Comparison of ENCODE assay signal across 9 cellular contexts in genomic region chr7:117322741-117323584, GRCh38. TPM values are rescaled to one million over a fixed set of nuclear protein-coding genes. Genes with fewer than 3 reads are reported as not detected.
DNase-seq lines count a peak whose midpoint lies in the region; ATAC-seq and TF ChIP-seq lines count a peak whose summit lies in the region.
"Had no signal": no experiment of that assay in that cellular context is flagged by ENCODE, and none has a peak within 500 bp of the region (broad histone marks: within the 10 kb centered on the region; RNA-seq: fewer than 3 reads in every experiment).

TSS of gene WNT2 (minus strand) at chr7:117323058. CDS start at chr7:117322989, 69 bp downstream.

- no peak within 1 kb of the TSS for H3K27ac Mint-ChIP-seq in activated CD4-positive, alpha-beta T cell treated with anti-CD3 and anti-CD28 coated beads for 36 hours

- no peak for TF ChIP-seq EP300 in upper lobe of left lung (IDR thresholded peaks at IDR 0.05)

- WGBS in upper lobe of left lung, 2 donors: 2 to 5% methylated on average over 52 to 60 of the region's 80 CpGs

- TF ChIP-seq CTCF in cardiac fibroblast (IDR thresholded peaks at IDR 0.05; ENCODE audit: low read depth, low read length) (no peak), upper lobe of left lung (IDR thresholded peaks at IDR 0.05) (no peak)

- CTCF ChIA-PET in activated CD4-positive, alpha-beta T cell treated with anti-CD3 and anti-CD28 coated beads for 36 hours (lab: Charles Lee): interaction anchor here (0.6 kb wide), 1 partner anchor 1014 kb away, joined by 3 read pairs; no protein-coding TSS in a partner anchor

- DNase-seq in activated CD4-positive, alpha-beta T cell treated with anti-CD3 and anti-CD28 coated beads for 36 hours: peak; percentile 6
- no peak for DNase-seq in activated CD4-positive, alpha-beta T cell treated with anti-CD3 and anti-CD28 coated beads for 48 hours
- DNase-seq in cardiac fibroblast (ENCODE audit: low read depth in 2 of 2) (peak; percentile 13 to 32), left lobe of liver (ENCODE audit: low spot score) (no peak), upper lobe of left lung (peak in 1 of 2 donors; percentile 86), NCI-H146 treated with DMSO at 0.1 percent for 48 hours (lab: John Stamatoyannopoulos, UW; ENCODE audit: unreplicated experiment) (no peak), NCI-H2029 (lab: John Stamatoyannopoulos, UW) (no peak), NCI-H524 treated with DMSO at 0.1 percent for 48 hours (lab: John Stamatoyannopoulos, UW) (no peak)

- no peaks in the 10 kb centered on the region for H3K36me3 Mint-ChIP-seq in activated CD4-positive, alpha-beta T cell treated with anti-CD3 and anti-CD28 coated beads for 36 hours (ENCODE audit: low read depth)

- POLR2A ChIA-PET in activated CD4-positive, alpha-beta T cell treated with anti-CD3 and anti-CD28 coated beads for 36 hours (lab: Charles Lee): no interaction called here

- H3K9me3 Mint-ChIP-seq in activated CD4-positive, alpha-beta T cell treated with anti-CD3 and anti-CD28 coated beads for 36 hours (ENCODE audit: low read depth): no peaks in the 10 kb centered on the region

- H3K36me3 ChIP-seq in upper lobe of left lung: no peaks in the 10 kb centered on the region

- H3K27me3 ChIP-seq in upper lobe of left lung: peaks cover 0 to 17% (median 8%) of the 10 kb centered on the region in 4 donors

- ATAC-seq in activated CD4-positive, alpha-beta T cell treated with anti-CD3 and anti-CD28 coated beads for 36 hours: no peak
- ATAC-seq in left lobe of liver (peak; percentile 21), upper lobe of left lung (ENCODE audit: low FRiP score in 2 of 2) (peak in 1 of 2 donors; percentile 33)

- TF ChIP-seq POLR2A in upper lobe of left lung (IDR thresholded peaks at IDR 0.05): no peak

- intact Hi-C loops in activated CD4-positive, alpha-beta T cell treated with anti-CD3 and anti-CD28 coated beads for 36 hours (cut with DNase I, micrococcal nuclease): no loop called here

- peaks cover 20 to 27% (median 24%) of the 10 kb centered on the region in 4 donors for H3K4me1 ChIP-seq in upper lobe of left lung

- H3K27ac ChIP-seq in upper lobe of left lung: peak within 1 kb of the TSS; percentile 63 to 81 (median 72)

- H3K9me3 ChIP-seq in upper lobe of left lung: no peaks in the 10 kb centered on the region

- no peak within 1 kb of the TSS for H3K4me3 Mint-ChIP-seq in activated CD4-positive, alpha-beta T cell treated with anti-CD3 and anti-CD28 coated beads for 36 hours

- peaks cover 2% of the 10 kb centered on the region for H3K4me1 Mint-ChIP-seq in activated CD4-positive, alpha-beta T cell treated with anti-CD3 and anti-CD28 coated beads for 36 hours

- peaks cover 60% of the 10 kb centered on the region for H3K27me3 Mint-ChIP-seq in activated CD4-positive, alpha-beta T cell treated with anti-CD3 and anti-CD28 coated beads for 36 hours

- H3K4me3 ChIP-seq in cardiac fibroblast (replicated peaks in 1 of 2; ENCODE audit: low read depth in 2 of 2, low read length in 2 of 2) (peak within 1 kb of the TSS; percentile 47 to 49), upper lobe of left lung (peak within 1 kb of the TSS; percentile 4 to 53 (median 42))

RNA-seq across cellular contexts. Expression of gene WNT2, which starts in this region (rescaled TPM):
- not detected for total RNA-seq in activated CD4-positive, alpha-beta T cell treated with anti-CD3 and anti-CD28 coated beads for 36 hours
- 0.86 TPM for total RNA-seq in left lobe of liver
- total RNA-seq in upper lobe of left lung: 10 to 100 TPM in 2 of 6 donors, 1 to 10 TPM in 4; 1.0 to 13.9 (median 7.1) TPM
- total RNA-seq: T-helper 2 cell treated with Interferon-gamma antibody and Interleukin-4, amounts not matched to agents 100 ng/mL and 5 ng/mL, for 36 hours had no signal

Comparison
In these comparisons a context has a peak if more than half of its experiments do, and no peak if none do; other contexts are left out.
1. Peak in DNase-seq in activated CD4-positive, alpha-beta T cell treated with anti-CD3 and anti-CD28 coated beads for 36 hours; RNA of the gene not detected or under 1 TPM.
2. Peak in ATAC-seq in left lobe of liver; RNA of the gene not detected or under 1 TPM.
3. DNase-seq: peak in cardiac fibroblast (2 of 2); none in activated CD4-positive, alpha-beta T cell treated with anti-CD3 and anti-CD28 coated beads for 48 hours (single experiment), left lobe of liver (single experiment), NCI-H146 treated with DMSO at 0.1 percent for 48 hours (single experiment), NCI-H2029 (single experiment) and NCI-H524 treated with DMSO at 0.1 percent for 48 hours (single experiment).